ENCODE assay signal across 33 cellular contexts in the genomic region with DNA sequence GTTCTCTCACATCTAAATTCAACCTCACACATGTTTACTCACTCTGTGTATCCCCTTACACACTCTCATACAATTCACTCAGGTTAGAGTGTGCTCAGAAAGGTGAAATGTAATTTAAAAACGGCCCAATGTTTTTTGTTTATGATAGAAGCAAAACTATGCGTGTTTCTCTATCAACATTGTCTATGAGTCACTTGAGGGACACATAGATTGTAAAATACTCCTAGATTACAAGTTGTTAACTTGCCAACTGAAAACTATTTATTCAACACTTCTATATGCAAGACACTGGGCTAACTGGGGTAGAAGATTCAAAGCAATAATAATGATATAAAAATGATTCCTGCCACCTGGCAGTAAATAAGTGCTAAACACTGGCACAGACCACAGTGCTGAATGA. TPM values are rescaled to one million over a fixed set of nuclear protein-coding genes. Genes with fewer than 3 reads are reported as not detected.
"Had no signal": no experiment of that assay in that cellular context is flagged by ENCODE, and none has a peak within 500 bp of the region (broad histone marks: within the 10 kb centered on the region; RNA-seq: fewer than 3 reads in every experiment).

No MANE protein-coding gene starts in this region.

- DNase-seq: activated CD4-positive, alpha-beta T cell treated with anti-CD3 and anti-CD28 coated beads for 36 hours; activated CD4-positive, CD25-positive, alpha-beta regulatory T cell; activated CD8-positive, alpha-beta memory T cell treated with anti-CD3 and anti-CD28 coated beads, Interleukin-2, amount 10 ng/mL, durations not matched to agents 7 days and 5 days; activated CD8-positive, alpha-beta T cell treated with anti-CD3 and anti-CD28 coated beads, Interleukin-2, amount 10 ng/mL, durations not matched to agents 7 days and 5 days; activated naive CD4-positive, alpha-beta T cell; activated T-cell treated with anti-CD3 and anti-CD28 coated beads, Interleukin-2, amount 50 U/mL, for 72 hours; aorta; body of pancreas; cerebellar nuclear complex; dorsolateral prefrontal cortex; effector memory CD4-positive, alpha-beta T cell; foreskin fibroblast; islet precursor cell; left ventricle myocardium superior; naive thymus-derived CD4-positive, alpha-beta T cell; ovary; retina; sigmoid colon; small intestine; stimulated activated CD4-positive, alpha-beta T cell treated with anti-CD3 and anti-CD28 coated beads, Interleukin-4, amount 100 ng/mL, for 24 hours; stimulated activated CD8-positive, alpha-beta memory T cell treated with anti-CD3 and anti-CD28 coated beads, Interleukin-4, amount 100 ng/mL, for 48 hours; stimulated activated naive CD8-positive, alpha-beta T cell treated with anti-CD3 and anti-CD28 coated beads, Interleukin-15, amount 100 ng/mL, for 72 hours; substantia nigra; uterus had no signal

- ATAC-seq: activated CD4-positive, alpha-beta T cell treated with anti-CD3 and anti-CD28 coated beads for 36 hours; activated CD8-positive, alpha-beta memory T cell treated with anti-CD3 and anti-CD28 coated beads, Interleukin-2, amount 10 ng/mL, durations not matched to agents 7 days and 5 days; activated CD8-positive, alpha-beta T cell treated with anti-CD3 and anti-CD28 coated beads, Interleukin-2, amount 10 ng/mL, durations not matched to agents 7 days and 5 days; activated naive CD4-positive, alpha-beta T cell treated with anti-CD3 and anti-CD28 coated beads, Interleukin-2, amount 50 U/mL, for 72 hours; activated T-cell treated with anti-CD3 and anti-CD28 coated beads, Interleukin-2, amount 50 U/mL, for 72 hours; body of pancreas; left ventricle myocardium superior; naive thymus-derived CD4-positive, alpha-beta T cell; stimulated activated memory B cell treated with anti-CD40 and anti-IgM and Interleukin-4, amounts not matched to agents 10 μg/mL and 1 μg/mL and 100 μg/mL, for 72 hours; stimulated activated naive CD8-positive, alpha-beta T cell treated with anti-CD3 and anti-CD28 coated beads, Interleukin-15, amount 100 ng/mL, for 72 hours had no signal

- H3K27ac ChIP-seq: body of pancreas, cardiac muscle cell, coronary artery, dorsolateral prefrontal cortex, ovary, sigmoid colon, uterus had no signal

- H3K36me3 ChIP-seq: cardiac muscle cell, ovary, sigmoid colon, uterus had no signal

- H3K27me3 ChIP-seq: body of pancreas, cardiac muscle cell, dorsolateral prefrontal cortex, ovary, sigmoid colon, uterus had no signal

- H3K9me3 ChIP-seq: body of pancreas, ovary, sigmoid colon, uterus had no signal

- H3K4me1 ChIP-seq: body of pancreas, sigmoid colon, uterus had no signal

- H3K4me3 ChIP-seq: body of pancreas, cardiac muscle cell, coronary artery, dorsolateral prefrontal cortex, ovary, sigmoid colon, uterus had no signal

RNA-seq across cellular contexts. Expression of gene CCDC195, which starts 24.6 kb away (rescaled TPM):
- total RNA-seq: activated CD4-positive, alpha-beta T cell treated with anti-CD3 and anti-CD28 coated beads for 36 hours; activated CD8-positive, alpha-beta memory T cell treated with anti-CD3 and anti-CD28 coated beads, Interleukin-2, amount 10 ng/mL, durations not matched to agents 7 days and 5 days; activated CD8-positive, alpha-beta T cell treated with anti-CD3 and anti-CD28 coated beads, Interleukin-2, amount 10 ng/mL, durations not matched to agents 7 days and 5 days; activated naive CD4-positive, alpha-beta T cell treated with anti-CD3 and anti-CD28 coated beads, Interleukin-2, amount 50 U/mL, for 72 hours; activated T-cell treated with anti-CD3 and anti-CD28 coated beads, Interleukin-2, amount 50 U/mL, for 72 hours; aorta; body of pancreas; cardiac muscle cell; dorsolateral prefrontal cortex; epithelial cell of proximal tubule; glomerular endothelial cell; left ventricle myocardium superior; lung microvascular endothelial cell; naive thymus-derived CD4-positive, alpha-beta T cell; ovary; progenitor cell of endocrine pancreas; sigmoid colon; uterus had no signal
- polyA plus RNA-seq: aorta; cardiac muscle cell; naive thymus-derived CD4-positive, alpha-beta T cell; neural cell; ovary; sigmoid colon; small intestine had no signal
